Comparison of ENCODE assay signal across 1 cellular context in genomic region chr3:126931806-126932187, GRCh38.
TF ChIP-seq lines count a peak whose summit lies in the region.

No MANE protein-coding gene starts in this region.

TF ChIP-seq in IMR-90, 13 proteins besides CTCF, POLR2A, EP300 and RAD21:
- TF ChIP-seq USF2 (IDR thresholded peaks at IDR 0.05; ENCODE audit: low read depth, low read length) = no peak
- no peak for TF ChIP-seq BHLHE40 (IDR thresholded peaks at IDR 0.05; ENCODE audit: low read depth, low read length)
- TF ChIP-seq SMC3 (IDR thresholded peaks at IDR 0.05; ENCODE audit: low read depth, low read length) = no peak
TF ChIP-seq in IMR-90: peak in this region for 0.
